In genomic region chr19:52335768-52336116, GRCh38 we compare ENCODE assay signal across 8 cellular contexts. TPM values are rescaled to one million over a fixed set of nuclear protein-coding genes. Genes with fewer than 3 reads are reported as not detected.
DNase-seq lines count a peak whose midpoint lies in the region; ATAC-seq, FAIRE-seq and TF ChIP-seq lines count a peak whose summit lies in the region.

No MANE protein-coding gene starts in this region.

- H3K27ac ChIP-seq in keratinocyte (ENCODE audit: control insufficient read depth, insufficient read depth, low read length) = no peak overlapping the region
- no peak overlapping the region for H3K27ac ChIP-seq in subcutaneous abdominal adipose tissue (ENCODE audit: low read depth, low read length)

- peaks cover 10% of the 10 kb centered on the region for H3K9me3 ChIP-seq in keratinocyte (ENCODE audit: control insufficient read depth, low read depth, low read length)
- peaks cover 20 to 54% (median 40%) of the 10 kb centered on the region in 5 donors for H3K9me3 ChIP-seq in subcutaneous abdominal adipose tissue (ENCODE audit: control insufficient read depth in 5 of 5, low read length in 5 of 5)

- no peak for FAIRE-seq in keratinocyte (lab: Jason Lieb, UNC)

- H3K4me1 ChIP-seq in keratinocyte (ENCODE audit: control insufficient read depth, extremely low read depth, insufficient read depth, low read length) = peaks cover 2% of the 10 kb centered on the region
- H3K4me1 ChIP-seq in subcutaneous abdominal adipose tissue (ENCODE audit: control insufficient read depth in 5 of 5, insufficient read depth in 5 of 5, low read length in 5 of 5) = peaks cover 0 to 15% (median 10%) of the 10 kb centered on the region in 5 donors

- H2AFZ ChIP-seq in keratinocyte (ENCODE audit: control insufficient read depth, low read length) = peak overlapping the region; percentile 90

- no peaks in the 10 kb centered on the region for H3K79me2 ChIP-seq in keratinocyte (ENCODE audit: control insufficient read depth, insufficient read depth, low read length)

- H3K27me3 Mint-ChIP-seq in activated naive CD8-positive, alpha-beta T cell treated with anti-CD3 and anti-CD28 coated beads for 36 hours = no peaks in the 10 kb centered on the region

- dilution Hi-C loops in keratinocyte (cut with MboI; ENCODE audit: extremely low pct_ligation_motif_present, low sequenced_read_pairs) = no loop called here

- peak overlapping the region; percentile 67 for H3K4me2 ChIP-seq in keratinocyte (ENCODE audit: control insufficient read depth, extremely low read depth, insufficient read depth, low read depth, low read length)

- no peaks in the 10 kb centered on the region for H3K27me3 ChIP-seq in keratinocyte (ENCODE audit: control insufficient read depth, extremely low read depth, insufficient read depth, low read length)
- H3K27me3 ChIP-seq in subcutaneous abdominal adipose tissue (ENCODE audit: control insufficient read depth in 5 of 5, insufficient read depth in 4 of 5, low read length in 5 of 5) = no peaks in the 10 kb centered on the region

- no peaks in the 10 kb centered on the region for H3K9me1 ChIP-seq in keratinocyte (ENCODE audit: control insufficient read depth, extremely low read depth, insufficient read depth, low read length)

- H4K20me1 ChIP-seq in keratinocyte (ENCODE audit: control insufficient read depth, extremely low read depth, insufficient read depth, low read length) = no peaks in the 10 kb centered on the region

- H3K4me3 Mint-ChIP-seq in activated naive CD8-positive, alpha-beta T cell treated with anti-CD3 and anti-CD28 coated beads for 36 hours = peak overlapping the region; percentile 88

- no peak for DNase-seq in activated naive CD8-positive, alpha-beta T cell treated with anti-CD3 and anti-CD28 coated beads for 36 hours
- DNase-seq in keratinocyte (ENCODE audit: low read depth, low spot score) (no peak), DMS53 treated with DMSO at 0.1 percent for 48 hours (lab: John Stamatoyannopoulos, UW; ENCODE audit: unreplicated experiment) (no peak)
- DNase-seq in stimulated activated CD4-positive, alpha-beta T cell treated with anti-CD3 and anti-CD28 coated beads, Interleukin-4, amount 100 ng/mL, for 4 hours = no peak
- DNase-seq in activated CD8-positive, alpha-beta memory T cell treated with anti-CD3 and anti-CD28 coated beads, Interleukin-2, amount 50 U/mL, for 48 hours = no peak

- H3K9me3 Mint-ChIP-seq in activated naive CD8-positive, alpha-beta T cell treated with anti-CD3 and anti-CD28 coated beads for 36 hours = peaks cover 28% of the 10 kb centered on the region

- no peak for TF ChIP-seq CTCF in keratinocyte (optimal IDR thresholded peaks at IDR 0.05 in 1 of 3, IDR thresholded peaks at IDR 0.05 in 1 of 3, conservative IDR thresholded peaks at IDR 0.05 in 1 of 3; ENCODE audit: extremely low read depth in 1 of 3, insufficient read depth in 2 of 3, low read length in 3 of 3)

- peaks cover 5% of the 10 kb centered on the region for H3K4me1 Mint-ChIP-seq in activated naive CD8-positive, alpha-beta T cell treated with anti-CD3 and anti-CD28 coated beads for 36 hours

- H3K36me3 ChIP-seq in keratinocyte (ENCODE audit: control insufficient read depth in 2 of 2, extremely low read depth in 1 of 2, insufficient read depth in 2 of 2, low read length in 2 of 2) (no peaks in the 10 kb centered on the region), subcutaneous abdominal adipose tissue (ENCODE audit: control insufficient read depth in 5 of 5, insufficient read depth in 5 of 5, low read length in 5 of 5) (no peaks in the 10 kb centered on the region)

- peak overlapping the region; percentile 82 for H3K9ac ChIP-seq in keratinocyte (ENCODE audit: control insufficient read depth, extremely low read depth, insufficient read depth, low read length)
- peak overlapping the region in 2 of 5 donors; percentile 88 to 92 for H3K9ac ChIP-seq in subcutaneous abdominal adipose tissue (ENCODE audit: low read length in 5 of 5)

- peak overlapping the region; percentile 97 for H3K27ac Mint-ChIP-seq in activated naive CD8-positive, alpha-beta T cell treated with anti-CD3 and anti-CD28 coated beads for 36 hours

- H3K36me3 Mint-ChIP-seq in activated naive CD8-positive, alpha-beta T cell treated with anti-CD3 and anti-CD28 coated beads for 36 hours = peaks cover 45% of the 10 kb centered on the region

- peak overlapping the region; percentile 79 to 84 (median 80) for H3K4me3 ChIP-seq in keratinocyte (ENCODE audit: control insufficient read depth in 2 of 3, extremely low read depth in 1 of 3, insufficient read depth in 2 of 3, low read depth in 1 of 3, low read length in 3 of 3)
- peak overlapping the region; percentile 88 to 95 (median 89) for H3K4me3 ChIP-seq in subcutaneous abdominal adipose tissue (ENCODE audit: low read depth in 1 of 5, low read length in 5 of 5)

- ATAC-seq in HG02938 (IDR thresholded peaks at IDR 0.05; ENCODE audit: unreplicated experiment) (peak; percentile 13), GM21360 (IDR thresholded peaks at IDR 0.05; ENCODE audit: unreplicated experiment) (no peak)

RNA-seq across cellular contexts. Expression of gene ZNF610, which starts 0.3 kb away (rescaled TPM):
- total RNA-seq in activated naive CD8-positive, alpha-beta T cell treated with anti-CD3 and anti-CD28 coated beads for 36 hours = 1 to 10 TPM; 2.4 to 2.9 TPM
- 0.78 to 1.8 TPM (median 1.7 TPM) in 3 replicates for polyA plus RNA-seq in keratinocyte
- polyA plus RNA-seq in keratinocyte (2011; ENCODE audit: low read depth) = 1.2 TPM
- 1.7 and 3.1 TPM in 2 replicates for polyA plus RNA-seq in keratinocyte (2011; cell fraction: cytosol; rRNA removed)
- polyA plus RNA-seq in keratinocyte (2011; cell fraction: nucleus; rRNA removed) = 2.8 and 5.1 TPM in 2 replicates
- 1.3 and 2.4 TPM in 2 replicates for polyA plus RNA-seq in keratinocyte (2012; ENCODE audit: low replicate concordance)
- polyA minus RNA-seq in keratinocyte = 0.82 to 5.7 TPM (median 4.4 TPM) in 3 replicates
- polyA minus RNA-seq in keratinocyte (2011; cell fraction: cytosol; rRNA and poly(A)+ RNA removed) = 2.1 TPM
- 1.5 and 3.8 TPM in 2 replicates for polyA minus RNA-seq in keratinocyte (2011; cell fraction: nucleus; rRNA and poly(A)+ RNA removed)

RNA-seq across cellular contexts. Expression of gene ZNF880, which starts 34.0 kb away (rescaled TPM):
- 10 to 100 TPM; 15.0 to 19.9 TPM for total RNA-seq in activated naive CD8-positive, alpha-beta T cell treated with anti-CD3 and anti-CD28 coated beads for 36 hours
- polyA plus RNA-seq in keratinocyte = 18.7 to 23.9 TPM (median 19.6 TPM) in 3 replicates
- 13.4 TPM for polyA plus RNA-seq in keratinocyte (2011; ENCODE audit: low read depth)
- 24.5 and 34.1 TPM in 2 replicates for polyA plus RNA-seq in keratinocyte (2011; cell fraction: cytosol; rRNA removed)
- 23.8 and 31.6 TPM in 2 replicates for polyA plus RNA-seq in keratinocyte (2011; cell fraction: nucleus; rRNA removed)
- polyA plus RNA-seq in keratinocyte (2012; ENCODE audit: low replicate concordance) = 16.6 and 24.4 TPM in 2 replicates
- polyA minus RNA-seq in keratinocyte = 2.9 to 22.2 TPM (median 17.8 TPM) in 3 replicates
- polyA minus RNA-seq in keratinocyte (2011; cell fraction: cytosol; rRNA and poly(A)+ RNA removed) = 17.6 TPM
- polyA minus RNA-seq in keratinocyte (2011; cell fraction: nucleus; rRNA and poly(A)+ RNA removed) = 7.6 and 13.0 TPM in 2 replicates

RNA-seq across cellular contexts. Expression of gene ZNF480, which starts 38.8 kb away (rescaled TPM):
- total RNA-seq in activated naive CD8-positive, alpha-beta T cell treated with anti-CD3 and anti-CD28 coated beads for 36 hours = 1 to 10 TPM; 5.7 to 6.4 TPM
- polyA plus RNA-seq in keratinocyte = 4.9 to 7.5 TPM (median 5.1 TPM) in 3 replicates
- 8.7 TPM for polyA plus RNA-seq in keratinocyte (2011; ENCODE audit: low read depth)
- polyA plus RNA-seq in keratinocyte (2011; cell fraction: cytosol; rRNA removed) = 3.2 and 8.4 TPM in 2 replicates
- polyA plus RNA-seq in keratinocyte (2011; cell fraction: nucleus; rRNA removed) = 4.9 and 7.2 TPM in 2 replicates
- 6.6 and 6.8 TPM in 2 replicates for polyA plus RNA-seq in keratinocyte (2012; ENCODE audit: low replicate concordance)
- polyA minus RNA-seq in keratinocyte = 1.7 to 14.6 TPM (median 4.9 TPM) in 3 replicates
- 6.9 TPM for polyA minus RNA-seq in keratinocyte (2011; cell fraction: cytosol; rRNA and poly(A)+ RNA removed)
- polyA minus RNA-seq in keratinocyte (2011; cell fraction: nucleus; rRNA and poly(A)+ RNA removed) = 4.1 and 8.1 TPM in 2 replicates
